Comparison of ENCODE assay signal across 31 cellular contexts in the genomic region with DNA sequence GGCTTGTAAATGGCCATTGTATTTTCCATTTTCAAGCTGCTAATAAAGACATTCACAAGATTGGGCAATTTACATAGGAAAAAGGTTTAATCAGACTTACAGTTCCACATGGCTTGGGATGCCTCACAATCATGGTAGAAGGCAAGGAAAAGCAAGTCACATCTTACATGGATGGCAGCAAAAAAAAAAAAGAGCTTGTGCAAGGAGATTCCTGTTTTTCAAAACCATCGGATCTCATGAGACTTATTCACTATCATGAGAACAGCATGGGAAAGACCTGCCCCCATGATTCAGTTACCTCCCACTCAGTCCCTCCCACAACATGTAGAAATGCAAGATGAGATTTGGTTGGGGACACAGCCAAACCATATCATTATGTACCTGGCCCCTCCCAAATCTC.
"Had no signal": no experiment of that assay in that cellular context is flagged by ENCODE, and none has a peak within 500 bp of the region (broad histone marks: within the 10 kb centered on the region; RNA-seq: fewer than 3 reads in every experiment).

No MANE protein-coding gene starts in this region.

- H3K36me3 ChIP-seq: WERI-Rb-1 had no signal

- H3K27me3 Mint-ChIP-seq: activated CD8-positive, alpha-beta T cell treated with anti-CD3 and anti-CD28 coated beads for 36 hours; activated naive CD8-positive, alpha-beta T cell treated with anti-CD3 and anti-CD28 coated beads for 36 hours; activated T-helper 17 cell treated with anti-CD3 and anti-CD28 coated beads, Interleukin-2, amount 50 U/mL, for 72 hours; central memory CD8-positive, alpha-beta T cell had no signal

- H3K4me1 ChIP-seq: SJCRH30 had no signal

- H3K4me3 ChIP-seq: cardiac muscle cell, SJCRH30, SK-N-MC had no signal

- DNase-seq: activated CD4-positive, alpha-beta T cell treated with anti-CD3 and anti-CD28 coated beads for 1 hour; activated CD4-positive, alpha-beta T cell treated with anti-CD3 and anti-CD28 coated beads for 48 hours; activated CD4-positive, alpha-beta T cell treated with anti-CD3 and anti-CD28 coated beads, Interleukin-2, amount 50 U/mL, for 4 hours; activated CD4-positive, CD25-positive, alpha-beta regulatory T cell; activated CD8-positive, alpha-beta T cell treated with anti-CD3 and anti-CD28 coated beads for 36 hours; activated effector memory CD4-positive, alpha-beta T cell treated with anti-CD3 and anti-CD28 coated beads, Interleukin-2, amount 50 U/mL, for 16 hours; activated naive CD4-positive, alpha-beta T cell; activated naive CD4-positive, alpha-beta T cell treated with anti-CD3 and anti-CD28 coated beads, Interleukin-2, amount 50 U/mL, for 16 hours; activated naive CD8-positive, alpha-beta T cell treated with anti-CD3 and anti-CD28 coated beads for 36 hours; activated T-cell treated with anti-CD3 and anti-CD28 coated beads, Interleukin-2, amount 50 U/mL, for 1 hour; activated T-cell treated with anti-CD3 and anti-CD28 coated beads, Interleukin-2, amount 50 U/mL, for 72 hours; Karpas-422; KBM-7; NCI-H1105; NCI-H1417 treated with DMSO at 0.1 percent for 48 hours; NCI-H187 treated with DMSO at 0.1 percent for 48 hours; NCI-H2081; NCI-H2171 treated with DMSO at 0.1 percent for 48 hours; NCI-H226; NCI-H446 treated with DMSO at 0.1 percent for 48 hours; NCI-H524; NCI-H69; SHP77; SJCRH30; T1000; WERI-Rb-1 had no signal

- H3K4me3 Mint-ChIP-seq: activated CD8-positive, alpha-beta T cell treated with anti-CD3 and anti-CD28 coated beads for 36 hours; activated naive CD8-positive, alpha-beta T cell treated with anti-CD3 and anti-CD28 coated beads for 36 hours; activated T-cell treated with anti-CD3 and anti-CD28 coated beads, Interleukin-2, amount 50 U/mL, for 72 hours; activated T-helper 17 cell treated with anti-CD3 and anti-CD28 coated beads, Interleukin-2, amount 50 U/mL, for 72 hours; central memory CD8-positive, alpha-beta T cell had no signal

- ATAC-seq: activated CD8-positive, alpha-beta T cell treated with anti-CD3 and anti-CD28 coated beads for 36 hours; activated T-cell treated with anti-CD3 and anti-CD28 coated beads, Interleukin-2, amount 50 U/mL, for 72 hours; activated T-helper 17 cell treated with anti-CD3 and anti-CD28 coated beads, Interleukin-2, amount 50 U/mL, for 72 hours; Panc1 had no signal

- H3K27me3 ChIP-seq: cardiac muscle cell, SJCRH30 had no signal

- H3K27ac ChIP-seq: cardiac muscle cell, SJCRH30, SK-N-MC, WERI-Rb-1 had no signal

- H3K27ac Mint-ChIP-seq: activated CD8-positive, alpha-beta T cell treated with anti-CD3 and anti-CD28 coated beads for 36 hours; activated naive CD8-positive, alpha-beta T cell treated with anti-CD3 and anti-CD28 coated beads for 36 hours; activated T-cell treated with anti-CD3 and anti-CD28 coated beads, Interleukin-2, amount 50 U/mL, for 72 hours; activated T-helper 17 cell treated with anti-CD3 and anti-CD28 coated beads, Interleukin-2, amount 50 U/mL, for 72 hours had no signal
